In the genomic region with DNA sequence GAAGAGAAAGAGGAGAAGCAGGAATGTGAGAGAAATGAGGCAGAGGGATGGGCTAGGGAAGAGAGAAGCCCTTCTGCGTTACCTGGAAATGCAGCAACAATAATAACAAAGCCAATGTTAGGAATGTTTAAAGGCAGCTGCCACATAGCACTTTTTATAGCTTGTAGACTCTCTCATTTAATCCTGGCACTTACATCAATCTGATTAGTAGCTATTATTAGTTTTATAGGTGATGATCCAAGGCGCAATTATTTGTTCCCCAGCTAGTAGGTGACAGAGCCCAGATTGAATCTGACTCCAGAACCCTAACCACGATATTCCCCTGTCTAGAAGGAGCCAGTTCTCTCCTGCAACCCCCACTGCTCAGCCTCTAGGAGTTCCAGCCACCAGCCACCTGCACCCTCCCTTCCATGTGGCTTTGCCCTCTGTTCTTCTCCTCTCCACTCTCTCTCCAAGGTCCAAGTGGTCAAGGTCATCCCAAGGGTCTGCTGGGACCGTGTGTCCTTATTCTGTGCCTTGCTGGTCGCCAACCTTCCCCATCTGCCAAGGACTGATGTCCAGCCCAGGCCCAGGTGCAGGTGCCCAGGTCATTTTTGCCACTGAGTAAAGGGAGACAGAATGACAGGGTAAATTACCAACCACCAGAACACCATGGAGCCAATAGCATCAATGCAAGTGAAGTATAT, we compare ENCODE assay signal across 14 cellular contexts. TPM values are rescaled to one million over a fixed set of nuclear protein-coding genes. Genes with fewer than 3 reads are reported as not detected.
DNase-seq lines count a peak whose midpoint lies in the region; ATAC-seq, FAIRE-seq and TF ChIP-seq lines count a peak whose summit lies in the region.
"Had no signal": no experiment of that assay in that cellular context is flagged by ENCODE, and none has a peak within 500 bp of the region (broad histone marks: within the 10 kb centered on the region; RNA-seq: fewer than 3 reads in every experiment).

No MANE protein-coding gene starts in this region.

- intact Hi-C loops in natural killer cell (cut with micrococcal nuclease) = no loop called here
- intact Hi-C loops in Panc1 (cut with micrococcal nuclease; ENCODE audit: unreplicated experiment) = loop anchor here (2.0 to 5.0 kb wide), 2 partner anchors 40 to 111 kb away; partner anchors contain the start of gene IRF2BPL

- CTCF ChIA-PET in Panc1 (lab: Charles Lee) = interaction anchor here (0.7 to 1.4 kb wide), 6 partner anchors 36 to 361 kb away, joined by 3 to 10 read pairs (median 4); partner anchors contain the start of gene IRF2BPL

- dilution Hi-C loops in keratinocyte (cut with MboI; ENCODE audit: extremely low pct_ligation_motif_present, low sequenced_read_pairs) = no loop called here

- H3K9me3 ChIP-seq in Panc1 (ENCODE audit: control insufficient read depth, insufficient read depth, low read depth, low read length) (no peaks in the 10 kb centered on the region), keratinocyte (ENCODE audit: control insufficient read depth, low read depth, low read length) (no peaks in the 10 kb centered on the region)
- H3K9me3 ChIP-seq: right lobe of liver, SJSA1 had no signal

- H3K36me3 ChIP-seq in Panc1 (ENCODE audit: control insufficient read depth, insufficient read depth, low read length) (no peaks in the 10 kb centered on the region), keratinocyte (ENCODE audit: control insufficient read depth in 2 of 2, extremely low read depth in 1 of 2, insufficient read depth in 2 of 2, low read length in 2 of 2) (no peaks in the 10 kb centered on the region)
- H3K36me3 ChIP-seq: brain microvascular endothelial cell, right lobe of liver, SJSA1 had no signal

- in situ Hi-C loops in Panc1 (cut with HindIII; ENCODE audit: low pct_unique_long_range_greater_than_20kb, low sequenced_read_pairs) = no loop called here

- DNase-seq in natural killer cell treated with Interleukin-12 subunit alpha and Interleukin-12 subunit beta and Interleukin-15 and Interleukin-18, amount 100 ng/mL, for 72 hours (ENCODE audit: low spot score) = peak; percentile 42
- DNase-seq in natural killer cell (no peak), Panc1 (ENCODE audit: low read depth, low spot score) (no peak), keratinocyte (ENCODE audit: low read depth, low spot score) (no peak), GDM1 (lab: John Stamatoyannopoulos, UW) (no peak), NCI-H2196 treated with DMSO at 0.1 percent for 48 hours (lab: John Stamatoyannopoulos, UW; ENCODE audit: unreplicated experiment) (no peak), urothelium cell line (ENCODE audit: low spot score) (no peak)
- DNase-seq in naive thymus-derived CD8-positive, alpha-beta T cell = no peak

- TF ChIP-seq CTCF in natural killer cell (IDR thresholded peaks at IDR 0.05) (no peak), Panc1 (IDR thresholded peaks at IDR 0.05) (peak; percentile 55), keratinocyte (optimal IDR thresholded peaks at IDR 0.05 in 1 of 3, IDR thresholded peaks at IDR 0.05 in 1 of 3, conservative IDR thresholded peaks at IDR 0.05 in 1 of 3; ENCODE audit: extremely low read depth in 1 of 3, insufficient read depth in 2 of 3, low read length in 3 of 3) (no peak)

- H3K9me3 Mint-ChIP-seq in natural killer cell treated with Interleukin-12 subunit alpha and Interleukin-12 subunit beta and Interleukin-15 and Interleukin-18, amount 100 ng/mL, for 72 hours = no peaks in the 10 kb centered on the region
- no peaks in the 10 kb centered on the region for H3K9me3 Mint-ChIP-seq in natural killer cell
- no peaks in the 10 kb centered on the region for H3K9me3 Mint-ChIP-seq in naive thymus-derived CD8-positive, alpha-beta T cell
- H3K9me3 Mint-ChIP-seq: activated T-helper 17 cell treated with anti-CD3 and anti-CD28 coated beads, Interleukin-2, amount 50 U/mL, for 72 hours; T-helper 1 cell treated with Interleukin-12 subunit alpha and Interleukin-12 subunit beta and Interleukin-4 antibody, amounts not matched to agents 30 μg/mL and 1 μg/mL, for 36 hours had no signal

- no peak for ATAC-seq in natural killer cell treated with Interleukin-12 subunit alpha and Interleukin-12 subunit beta and Interleukin-15 and Interleukin-18, amount 100 ng/mL, for 72 hours
- ATAC-seq in natural killer cell (no peak), Panc1 (no peak)
- no peak for ATAC-seq in naive thymus-derived CD8-positive, alpha-beta T cell

- no peak overlapping the region for H3K9ac ChIP-seq in keratinocyte (ENCODE audit: control insufficient read depth, extremely low read depth, insufficient read depth, low read length)

- no peaks in the 10 kb centered on the region for H3K79me2 ChIP-seq in keratinocyte (ENCODE audit: control insufficient read depth, insufficient read depth, low read length)

- H3K27ac ChIP-seq in Panc1 (ENCODE audit: low read length) (peak overlapping the region; percentile 91), keratinocyte (ENCODE audit: control insufficient read depth, insufficient read depth, low read length) (no peak overlapping the region)
- H3K27ac ChIP-seq: brain microvascular endothelial cell, right lobe of liver, SJSA1 had no signal

- POLR2A ChIA-PET in Panc1 (lab: Charles Lee) = no interaction called here
- POLR2A ChIA-PET in naive thymus-derived CD8-positive, alpha-beta T cell (lab: Charles Lee) = interaction anchor here (1.8 to 2.9 kb wide), 2 partner anchors 41 to 156 kb away, joined by 6 to 7 read pairs; no protein-coding TSS in a partner anchor

- no peak overlapping the region for H3K4me3 Mint-ChIP-seq in natural killer cell treated with Interleukin-12 subunit alpha and Interleukin-12 subunit beta and Interleukin-15 and Interleukin-18, amount 100 ng/mL, for 72 hours
- H3K4me3 Mint-ChIP-seq in natural killer cell = no peak overlapping the region
- no peak overlapping the region for H3K4me3 Mint-ChIP-seq in naive thymus-derived CD8-positive, alpha-beta T cell
- H3K4me3 Mint-ChIP-seq: activated T-helper 17 cell treated with anti-CD3 and anti-CD28 coated beads, Interleukin-2, amount 50 U/mL, for 72 hours; T-helper 1 cell treated with Interleukin-12 subunit alpha and Interleukin-12 subunit beta and Interleukin-4 antibody, amounts not matched to agents 30 μg/mL and 1 μg/mL, for 36 hours had no signal

- no peaks in the 10 kb centered on the region for H3K4me1 Mint-ChIP-seq in natural killer cell treated with Interleukin-12 subunit alpha and Interleukin-12 subunit beta and Interleukin-15 and Interleukin-18, amount 100 ng/mL, for 72 hours (ENCODE audit: low read depth in 2 of 2)
- peaks cover 0 to 8% of the 10 kb centered on the region in 2 donors for H3K4me1 Mint-ChIP-seq in natural killer cell
- H3K4me1 Mint-ChIP-seq in naive thymus-derived CD8-positive, alpha-beta T cell = peaks cover 3 to 12% (median 6%) of the 10 kb centered on the region in 4 donors

- H4K20me1 ChIP-seq in keratinocyte (ENCODE audit: control insufficient read depth, extremely low read depth, insufficient read depth, low read length) = no peaks in the 10 kb centered on the region

- peaks cover 0 to 8% of the 10 kb centered on the region in 2 donors for H3K27me3 Mint-ChIP-seq in natural killer cell treated with Interleukin-12 subunit alpha and Interleukin-12 subunit beta and Interleukin-15 and Interleukin-18, amount 100 ng/mL, for 72 hours
- H3K27me3 Mint-ChIP-seq in natural killer cell (ENCODE audit: low read depth in 2 of 2) = peaks cover 0 to 6% of the 10 kb centered on the region in 2 donors
- peaks cover 0 to 27% (median 4%) of the 10 kb centered on the region in 5 donors for H3K27me3 Mint-ChIP-seq in naive thymus-derived CD8-positive, alpha-beta T cell
- H3K27me3 Mint-ChIP-seq: activated T-helper 17 cell treated with anti-CD3 and anti-CD28 coated beads, Interleukin-2, amount 50 U/mL, for 72 hours had no signal

- no TSS peak for BruUV-seq in Panc1 (replicated peaks; lab: Mats Ljungman, UMichigan)

- H3K4me2 ChIP-seq in keratinocyte (ENCODE audit: control insufficient read depth, extremely low read depth, insufficient read depth, low read depth, low read length) = no peak overlapping the region

- H3K9me1 ChIP-seq in keratinocyte (ENCODE audit: control insufficient read depth, extremely low read depth, insufficient read depth, low read length) = no peaks in the 10 kb centered on the region

- no peak overlapping the region for H3K4me3 ChIP-seq in Panc1 (ENCODE audit: low read depth in 2 of 2, low read length in 2 of 2)
- no peak overlapping the region for H3K4me3 ChIP-seq in keratinocyte (ENCODE audit: control insufficient read depth in 2 of 3, extremely low read depth in 1 of 3, insufficient read depth in 2 of 3, low read depth in 1 of 3, low read length in 3 of 3)
- H3K4me3 ChIP-seq: lung, right lobe of liver, SJSA1 had no signal

- H3K36me3 Mint-ChIP-seq in natural killer cell treated with Interleukin-12 subunit alpha and Interleukin-12 subunit beta and Interleukin-15 and Interleukin-18, amount 100 ng/mL, for 72 hours = no peaks in the 10 kb centered on the region
- H3K36me3 Mint-ChIP-seq in natural killer cell = no peaks in the 10 kb centered on the region
- H3K36me3 Mint-ChIP-seq in naive thymus-derived CD8-positive, alpha-beta T cell = no peaks in the 10 kb centered on the region

- H2AFZ ChIP-seq in keratinocyte (ENCODE audit: control insufficient read depth, low read length) = peak overlapping the region; percentile 26

- no peak for FAIRE-seq in keratinocyte (lab: Jason Lieb, UNC)
- FAIRE-seq in urothelium cell line (lab: Jason Lieb, UNC) = no peak

- H3K4me1 ChIP-seq in Panc1 (ENCODE audit: control insufficient read depth, insufficient read depth, low read length) = peaks cover 47% of the 10 kb centered on the region
- peaks cover 5% of the 10 kb centered on the region for H3K4me1 ChIP-seq in keratinocyte (ENCODE audit: control insufficient read depth, extremely low read depth, insufficient read depth, low read length)
- H3K4me1 ChIP-seq: SJSA1 had no signal

- no peak overlapping the region for H3K27ac Mint-ChIP-seq in natural killer cell treated with Interleukin-12 subunit alpha and Interleukin-12 subunit beta and Interleukin-15 and Interleukin-18, amount 100 ng/mL, for 72 hours
- H3K27ac Mint-ChIP-seq in natural killer cell = no peak overlapping the region
- H3K27ac Mint-ChIP-seq in naive thymus-derived CD8-positive, alpha-beta T cell = peak overlapping the region in 1 of 10 donors; percentile 23
- H3K27ac Mint-ChIP-seq: activated T-helper 17 cell treated with anti-CD3 and anti-CD28 coated beads, Interleukin-2, amount 50 U/mL, for 72 hours; T-helper 1 cell treated with Interleukin-12 subunit alpha and Interleukin-12 subunit beta and Interleukin-4 antibody, amounts not matched to agents 30 μg/mL and 1 μg/mL, for 36 hours had no signal

- no peaks in the 10 kb centered on the region for H3K27me3 ChIP-seq in Panc1 (ENCODE audit: control insufficient read depth, insufficient read depth, low read length)
- no peaks in the 10 kb centered on the region for H3K27me3 ChIP-seq in keratinocyte (ENCODE audit: control insufficient read depth, extremely low read depth, insufficient read depth, low read length)
- H3K27me3 ChIP-seq: brain microvascular endothelial cell, right lobe of liver, SJSA1 had no signal

RNA-seq across cellular contexts. Expression of gene CIPC, which starts 29.4 kb away (rescaled TPM):
- 10 to 100 TPM; 11.8 to 19.6 TPM for total RNA-seq in natural killer cell treated with Interleukin-12 subunit alpha and Interleukin-12 subunit beta and Interleukin-15 and Interleukin-18, amount 100 ng/mL, for 72 hours
- total RNA-seq in natural killer cell (10 to 100 TPM in 1 of 3 donors, 1 to 10 TPM in 2; 7.1 to 10.0 (median 9.9) TPM), Panc1 (2021; ENCODE audit: unreplicated experiment) (20.3 TPM)
- polyA plus RNA-seq in Panc1 (2012; ENCODE audit: insufficient read length) = 9.4 TPM
- polyA plus RNA-seq in keratinocyte = 10.3 to 15.1 TPM (median 13.2 TPM) in 3 replicates
- 6.4 TPM for polyA plus RNA-seq in keratinocyte (2011; ENCODE audit: low read depth)
- 9.1 and 12.9 TPM in 2 replicates for polyA plus RNA-seq in keratinocyte (2011; cell fraction: cytosol; rRNA removed)
- 14.4 and 15.2 TPM in 2 replicates for polyA plus RNA-seq in keratinocyte (2011; cell fraction: nucleus; rRNA removed)
- polyA plus RNA-seq in keratinocyte (2012; ENCODE audit: low replicate concordance) = 7.1 and 7.2 TPM in 2 replicates
- polyA minus RNA-seq in keratinocyte = 7.9 to 20.8 TPM (median 18.4 TPM) in 3 replicates
- polyA minus RNA-seq in keratinocyte (2011; cell fraction: cytosol; rRNA and poly(A)+ RNA removed) = 13.0 TPM
- polyA minus RNA-seq in keratinocyte (2011; cell fraction: nucleus; rRNA and poly(A)+ RNA removed) = 10.0 and 13.1 TPM in 2 replicates
- 10 to 100 TPM; 11.3 to 12.8 TPM for total RNA-seq in naive thymus-derived CD8-positive, alpha-beta T cell
- 1 to 10 TPM; 4.4 to 7.7 (median 4.7) TPM for polyA plus RNA-seq in naive thymus-derived CD8-positive, alpha-beta T cell

RNA-seq across cellular contexts. Expression of gene IRF2BPL, which starts 40.1 kb away (rescaled TPM):
- total RNA-seq in natural killer cell treated with Interleukin-12 subunit alpha and Interleukin-12 subunit beta and Interleukin-15 and Interleukin-18, amount 100 ng/mL, for 72 hours = 10 to 100 TPM; 18.0 to 28.9 TPM
- 10 to 100 TPM; 39.3 to 46.5 (median 46.3) TPM for total RNA-seq in natural killer cell
- total RNA-seq in Panc1 (2021; ENCODE audit: unreplicated experiment) = 83.3 TPM
- 118 TPM for polyA plus RNA-seq in Panc1 (2012; ENCODE audit: insufficient read length)
- 4.2 to 6.8 TPM (median 5.6 TPM) in 3 replicates for polyA plus RNA-seq in keratinocyte
- polyA plus RNA-seq in keratinocyte (2011; ENCODE audit: low read depth) = 4.0 TPM
- 3.3 and 6.7 TPM in 2 replicates for polyA plus RNA-seq in keratinocyte (2011; cell fraction: cytosol; rRNA removed)
- polyA plus RNA-seq in keratinocyte (2011; cell fraction: nucleus; rRNA removed) = 7.0 and 9.5 TPM in 2 replicates
- polyA plus RNA-seq in keratinocyte (2012; ENCODE audit: low replicate concordance) = 9.0 and 15.9 TPM in 2 replicates
- 3.6 to 8.6 TPM (median 4.1 TPM) in 3 replicates for polyA minus RNA-seq in keratinocyte
- polyA minus RNA-seq in keratinocyte (2011; cell fraction: cytosol; rRNA and poly(A)+ RNA removed) = 20.3 TPM
- 11.1 and 12.7 TPM in 2 replicates for polyA minus RNA-seq in keratinocyte (2011; cell fraction: nucleus; rRNA and poly(A)+ RNA removed)
- 10 to 100 TPM; 24.6 to 26.5 TPM for total RNA-seq in naive thymus-derived CD8-positive, alpha-beta T cell
- 1 to 10 TPM; 1.9 to 3.3 (median 3.2) TPM for polyA plus RNA-seq in naive thymus-derived CD8-positive, alpha-beta T cell
